20 cellular contexts compared by ENCODE assay signal in genomic region chr7:2164646-2165045, GRCh38.
"Had no signal": no experiment of that assay in that cellular context is flagged by ENCODE, and none has a peak within 500 bp of the region (broad histone marks: within the 10 kb centered on the region; RNA-seq: fewer than 3 reads in every experiment).

No MANE protein-coding gene starts in this region.

- H3K27me3 ChIP-seq: brain microvascular endothelial cell, gastroesophageal sphincter, transverse colon had no signal

- H3K9me3 Mint-ChIP-seq: activated CD4-positive, alpha-beta T cell treated with anti-CD3 and anti-CD28 coated beads, Interleukin-2, amount 10 ng/mL, durations not matched to agents 24 days and 14 days; activated naive CD8-positive, alpha-beta T cell treated with anti-CD3 and anti-CD28 coated beads for 36 hours; activated T-helper 1 cell treated with anti-CD3 and anti-CD28 coated beads, Interleukin-12 subunit alpha, Interleukin-12 subunit beta, Interleukin-2, Interleukin-4 antibody, amounts not matched to agents 30 ng/mL and 10 ng/mL and 1 ng/mL, durations not matched to agents 14 hours and 24 hours and 36 hours; naive thymus-derived CD8-positive, alpha-beta T cell had no signal

- H3K27ac ChIP-seq: brain microvascular endothelial cell, prostate gland, skin epidermis had no signal

- ATAC-seq: gastroesophageal sphincter; left lobe of liver; mucosa of descending colon; naive thymus-derived CD8-positive, alpha-beta T cell; stimulated activated naive CD8-positive, alpha-beta T cell treated with anti-CD3 and anti-CD28 coated beads, Interleukin-15, Interleukin-2, amounts not matched to agents 100 U/mL and 50 U/mL, for 24 hours had no signal

- H3K9me3 ChIP-seq: gastroesophageal sphincter, mucosa of descending colon, prostate gland, transverse colon had no signal

- H3K36me3 ChIP-seq: brain microvascular endothelial cell, prostate gland, transverse colon had no signal

- H3K27ac Mint-ChIP-seq: activated CD4-positive, alpha-beta T cell treated with anti-CD3 and anti-CD28 coated beads, Interleukin-2, amount 10 ng/mL, durations not matched to agents 24 days and 14 days; activated naive CD8-positive, alpha-beta T cell treated with anti-CD3 and anti-CD28 coated beads for 36 hours; activated T-helper 1 cell treated with anti-CD3 and anti-CD28 coated beads, Interleukin-12 subunit alpha, Interleukin-12 subunit beta, Interleukin-2, Interleukin-4 antibody, amounts not matched to agents 30 ng/mL and 10 ng/mL and 1 ng/mL, durations not matched to agents 14 hours and 24 hours and 36 hours; naive thymus-derived CD8-positive, alpha-beta T cell had no signal

- H3K27me3 Mint-ChIP-seq: activated CD4-positive, alpha-beta T cell treated with anti-CD3 and anti-CD28 coated beads, Interleukin-2, amount 10 ng/mL, durations not matched to agents 24 days and 14 days; activated naive CD8-positive, alpha-beta T cell treated with anti-CD3 and anti-CD28 coated beads for 36 hours; naive thymus-derived CD8-positive, alpha-beta T cell had no signal

- DNase-seq: activated CD4-positive, alpha-beta T cell treated with anti-CD3 and anti-CD28 coated beads, Interleukin-2, amount 10 ng/mL, durations not matched to agents 24 days and 14 days; activated CD4-positive, CD25-positive, alpha-beta regulatory T cell; activated naive CD8-positive, alpha-beta T cell treated with anti-CD3 and anti-CD28 coated beads for 36 hours; amygdala; brain microvascular endothelial cell; dermis blood vessel endothelial cell; mucosa of descending colon; naive thymus-derived CD8-positive, alpha-beta T cell; stimulated activated CD4-positive, alpha-beta T cell treated with anti-CD3 and anti-CD28 coated beads, Interleukin-15, amount 100 ng/mL, for 24 hours; stimulated activated CD4-positive, alpha-beta T cell treated with anti-CD3 and anti-CD28 coated beads, Interleukin-4, amount 100 ng/mL, for 1 hour; stimulated activated naive CD8-positive, alpha-beta T cell treated with anti-CD3 and anti-CD28 coated beads, Interleukin-15, Interleukin-2, amounts not matched to agents 100 U/mL and 50 U/mL, for 24 hours; T-helper 2 cell; transverse colon had no signal

- H3K4me1 Mint-ChIP-seq: activated naive CD8-positive, alpha-beta T cell treated with anti-CD3 and anti-CD28 coated beads for 36 hours had no signal

- H3K4me3 ChIP-seq: gastroesophageal sphincter, mucosa of descending colon, prostate gland, skin epidermis, transverse colon had no signal

- H3K4me3 Mint-ChIP-seq: activated CD4-positive, alpha-beta T cell treated with anti-CD3 and anti-CD28 coated beads, Interleukin-2, amount 10 ng/mL, durations not matched to agents 24 days and 14 days; activated naive CD8-positive, alpha-beta T cell treated with anti-CD3 and anti-CD28 coated beads for 36 hours; activated T-helper 1 cell treated with anti-CD3 and anti-CD28 coated beads, Interleukin-12 subunit alpha, Interleukin-12 subunit beta, Interleukin-2, Interleukin-4 antibody, amounts not matched to agents 30 ng/mL and 10 ng/mL and 1 ng/mL, durations not matched to agents 14 hours and 24 hours and 36 hours; naive thymus-derived CD8-positive, alpha-beta T cell had no signal

- FAIRE-seq: keratinocyte, TTC549 had no signal
